ENCODE assay signal across 8 cellular contexts in the genomic region with DNA sequence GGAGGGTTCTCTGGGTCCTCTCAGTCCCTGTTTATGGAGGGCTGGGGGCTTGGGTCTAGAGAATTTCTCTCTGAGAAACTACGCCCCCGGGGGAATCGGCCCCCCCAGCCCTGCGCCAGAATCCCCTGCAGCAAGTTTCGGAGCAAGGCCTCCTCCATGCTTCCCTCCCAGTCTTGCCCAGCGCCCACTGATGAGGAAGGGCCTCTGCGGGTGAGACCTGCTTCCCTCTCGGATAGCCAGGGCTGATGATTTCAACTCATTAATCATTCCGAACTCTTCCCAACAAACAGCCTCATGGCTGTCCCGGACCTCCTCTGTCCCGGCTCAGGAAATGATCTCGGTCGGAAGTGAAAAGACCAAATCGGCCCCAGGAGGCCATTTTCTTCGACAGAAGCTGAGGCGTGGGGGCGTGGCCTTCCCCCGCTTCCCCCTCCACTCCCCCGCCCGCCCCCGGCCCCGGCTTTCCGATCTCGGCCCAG. TPM values are rescaled to one million over a fixed set of nuclear protein-coding genes. Genes with fewer than 3 reads are reported as not detected.
DNase-seq lines count a peak whose midpoint lies in the region; ATAC-seq and TF ChIP-seq lines count a peak whose summit lies in the region.

No MANE protein-coding gene starts in this region.

- H3K9me2 ChIP-seq in MM.1S (replicated peaks; ENCODE audit: insufficient read depth, low read length) = no peaks in the 10 kb centered on the region

- peaks cover 18 to 73% (median 63%) of the 10 kb centered on the region in 7 donors for H3K4me1 Mint-ChIP-seq in naive thymus-derived CD4-positive, alpha-beta T cell

- DNase-seq in GM04504 (ENCODE audit: low read depth) (peak; percentile 40), MM.1S (no peak), T1000 (lab: John Stamatoyannopoulos, UW) (peak; percentile 86)
- peak in 2 of 9 donors; percentile 28 to 70 for DNase-seq in naive thymus-derived CD4-positive, alpha-beta T cell

- H4K20me1 ChIP-seq in MM.1S (ENCODE audit: insufficient read depth, low read length) = no peaks in the 10 kb centered on the region; the same call in 1 of the 2 replicates

- peaks cover 37% of the 10 kb centered on the region for H3F3A ChIP-seq in MM.1S (ENCODE audit: insufficient read depth, low read length)

- H3K36me3 ChIP-seq in ACC112 (ENCODE audit: insufficient read depth, low read length) = no peaks in the 10 kb centered on the region
- H3K36me3 ChIP-seq in MM.1S (replicated peaks; ENCODE audit: insufficient read depth, low read length) = no peaks in the 10 kb centered on the region
- no peaks in the 10 kb centered on the region for H3K36me3 ChIP-seq in esophagus (ENCODE audit: control insufficient read depth in 2 of 2, insufficient read depth in 2 of 2, low read length in 1 of 2)
- H3K36me3 ChIP-seq in naive thymus-derived CD4-positive, alpha-beta T cell (ENCODE audit: control insufficient read depth in 2 of 3, insufficient read depth in 3 of 3, low read length in 3 of 3) = peaks cover 0 to 6% (median 0%) of the 10 kb centered on the region in 3 experiments

- peaks cover 35% of the 10 kb centered on the region for H3K79me2 ChIP-seq in ACC112 (ENCODE audit: control insufficient read depth, insufficient read depth, low read length, unreplicated experiment)
- H3K79me2 ChIP-seq in MM.1S (ENCODE audit: low read length) = peaks cover 25% of the 10 kb centered on the region

- peaks cover 30% of the 10 kb centered on the region for H3K4me1 ChIP-seq in ACC112 (ENCODE audit: control insufficient read depth, insufficient read depth, low read length, unreplicated experiment)
- H3K4me1 ChIP-seq in MM.1S (ENCODE audit: low read length) = peaks cover 13% of the 10 kb centered on the region
- peaks cover 2 to 5% of the 10 kb centered on the region in 2 donors for H3K4me1 ChIP-seq in esophagus (ENCODE audit: control insufficient read depth in 2 of 2, insufficient read depth in 2 of 2, low read length in 1 of 2)
- peaks cover 21 to 35% of the 10 kb centered on the region in 2 donors for H3K4me1 ChIP-seq in naive thymus-derived CD4-positive, alpha-beta T cell (ENCODE audit: control insufficient read depth in 2 of 2, insufficient read depth in 2 of 2, low read length in 2 of 2)

- TF ChIP-seq CTCF in MM.1S (IDR thresholded peaks at IDR 0.05; ENCODE audit: low read length) = no peak

- POLR2A ChIA-PET in naive thymus-derived CD4-positive, alpha-beta T cell (lab: Charles Lee) = interaction anchor here (2.2 to 10.7 kb wide), 6 partner anchors 13 to 101 kb away, joined by 13 to 516 read pairs (median 85); a partner anchor contains a TSS

- peak overlapping the region; percentile 93 for H3K27ac ChIP-seq in ACC112 (ENCODE audit: low read depth, low read length)
- peak overlapping the region; percentile 91 for H3K27ac ChIP-seq in MM.1S (ENCODE audit: low read length)
- H3K27ac ChIP-seq in esophagus (ENCODE audit: low read depth in 2 of 2, low read length in 1 of 2) = peak overlapping the region; percentile 97 to 98
- peak overlapping the region; percentile 91 for H3K27ac ChIP-seq in naive thymus-derived CD4-positive, alpha-beta T cell (ENCODE audit: low read depth, low read length)

- CTCF ChIA-PET in naive thymus-derived CD4-positive, alpha-beta T cell (lab: Charles Lee) = interaction anchor here (0.5 to 6.3 kb wide), 3 partner anchors 10 to 50 kb away, joined by 3 to 114 read pairs (median 86); a partner anchor contains a TSS

- H3K4me3 ChIP-seq in ACC112 (ENCODE audit: low read depth, low read length) (peak overlapping the region; percentile 80), MM.1S (ENCODE audit: low read length) (peak overlapping the region; percentile 82), esophagus (ENCODE audit: low read depth in 1 of 2, low read length in 2 of 2) (peak overlapping the region; percentile 58 to 59)
- H3K4me3 ChIP-seq in naive thymus-derived CD4-positive, alpha-beta T cell (ENCODE audit: low read length) = peak overlapping the region; percentile 80

- H3K4me2 ChIP-seq in MM.1S (ENCODE audit: low read depth, low read length) = peak overlapping the region; percentile 81

- peak overlapping the region; percentile 99 to 100 (median 100) for H3K27ac Mint-ChIP-seq in naive thymus-derived CD4-positive, alpha-beta T cell

- H3K36me3 Mint-ChIP-seq in naive thymus-derived CD4-positive, alpha-beta T cell = peaks cover 0 to 15% (median 0%) of the 10 kb centered on the region in 5 donors

- 1 to 2% methylated on average over 18 to 24 of the region's 24 CpGs for WGBS in esophagus, 2 donors

- intact Hi-C loops in naive thymus-derived CD4-positive, alpha-beta T cell (cut with micrococcal nuclease) = loop anchor here (1.0 to 10.0 kb wide), 5 partner anchors 12 to 1045 kb away; a partner anchor contains a TSS

- peak; percentile 8 for ATAC-seq in naive thymus-derived CD4-positive, alpha-beta T cell
- ATAC-seq in HG03025 (IDR thresholded peaks at IDR 0.05; ENCODE audit: low FRiP score, unreplicated experiment) (no peak), HG03095 (IDR thresholded peaks at IDR 0.05; ENCODE audit: unreplicated experiment) (no peak)

- H2AFZ ChIP-seq in ACC112 (ENCODE audit: low read length, unreplicated experiment) (peak overlapping the region; percentile 40), MM.1S (ENCODE audit: low read length) (peak overlapping the region; percentile 73)

- H3K9ac ChIP-seq in MM.1S (ENCODE audit: low read length) = peak overlapping the region; percentile 97

- H3K27me3 ChIP-seq in ACC112 (ENCODE audit: insufficient read depth, low read length) (no peaks in the 10 kb centered on the region), MM.1S (replicated peaks; ENCODE audit: insufficient read depth, low read length) (no peaks in the 10 kb centered on the region), esophagus (ENCODE audit: control insufficient read depth in 1 of 2, insufficient read depth in 2 of 2, low read length in 2 of 2) (no peaks in the 10 kb centered on the region)
- no peaks in the 10 kb centered on the region for H3K27me3 ChIP-seq in naive thymus-derived CD4-positive, alpha-beta T cell (ENCODE audit: control insufficient read depth in 2 of 2, insufficient read depth in 2 of 2, low read length in 2 of 2)

- peaks cover 0 to 7% (median 0%) of the 10 kb centered on the region in 5 donors for H3K27me3 Mint-ChIP-seq in naive thymus-derived CD4-positive, alpha-beta T cell

- peaks cover 0 to 13% (median 0%) of the 10 kb centered on the region in 11 donors for H3K9me3 Mint-ChIP-seq in naive thymus-derived CD4-positive, alpha-beta T cell

- peak overlapping the region; percentile 89 to 100 (median 99) for H3K4me3 Mint-ChIP-seq in naive thymus-derived CD4-positive, alpha-beta T cell

- no peaks in the 10 kb centered on the region for H3K9me3 ChIP-seq in MM.1S (replicated peaks; ENCODE audit: insufficient read depth, low read length)
- H3K9me3 ChIP-seq in esophagus (ENCODE audit: control insufficient read depth in 2 of 2, insufficient read depth in 1 of 2, low read depth in 1 of 2, low read length in 1 of 2) = no peaks in the 10 kb centered on the region
- no peaks in the 10 kb centered on the region for H3K9me3 ChIP-seq in naive thymus-derived CD4-positive, alpha-beta T cell (ENCODE audit: control insufficient read depth in 2 of 3, low read length in 3 of 3)

RNA-seq across cellular contexts. Expression of a gene that starts 1.1 kb away (rescaled TPM):
- 10 to 100 TPM; 20.4 to 24.2 TPM for polyA plus RNA-seq in esophagus
- total RNA-seq in naive thymus-derived CD4-positive, alpha-beta T cell = 10 to 100 TPM; 28.5 to 41.3 (median 37.6) TPM
- 1 to 10 TPM; 5.1 to 6.1 TPM for polyA plus RNA-seq in naive thymus-derived CD4-positive, alpha-beta T cell

RNA-seq across cellular contexts. Expression of a gene that starts 11.7 kb away (rescaled TPM):
- 1 to 10 TPM; 5.9 to 8.8 TPM for polyA plus RNA-seq in esophagus
- 10 to 100 TPM; 17.9 to 59.5 (median 31.3) TPM for total RNA-seq in naive thymus-derived CD4-positive, alpha-beta T cell
- 10 to 100 TPM; 12.3 to 13.9 TPM for polyA plus RNA-seq in naive thymus-derived CD4-positive, alpha-beta T cell

RNA-seq across cellular contexts. Expression of a gene that starts 14.5 kb away (rescaled TPM):
- 1 to 10 TPM; 3.7 to 4.5 TPM for polyA plus RNA-seq in esophagus
- 1 to 10 TPM; 2.2 to 8.2 (median 3.4) TPM for total RNA-seq in naive thymus-derived CD4-positive, alpha-beta T cell
- polyA plus RNA-seq in naive thymus-derived CD4-positive, alpha-beta T cell = 1 to 10 TPM; 2.4 to 3.2 TPM

RNA-seq across cellular contexts. Expression of a gene that starts 14.8 kb away (rescaled TPM):
- 10 to 100 TPM; 34.2 to 47.3 TPM for polyA plus RNA-seq in esophagus
- 1 to 10 TPM; 2.0 to 5.1 (median 3.2) TPM for total RNA-seq in naive thymus-derived CD4-positive, alpha-beta T cell
- under 1 TPM in 1 of 2 donors, not detected in 1; 0.21 TPM for polyA plus RNA-seq in naive thymus-derived CD4-positive, alpha-beta T cell
